Comparison of ENCODE assay signal across 22 cellular contexts in genomic region chr3:55910543-55910942, GRCh38.
"Had no signal": no experiment of that assay in that cellular context is flagged by ENCODE, and none has a peak within 500 bp of the region (broad histone marks: within the 10 kb centered on the region; RNA-seq: fewer than 3 reads in every experiment).

No MANE protein-coding gene starts in this region.

- H3K27ac ChIP-seq: heart left ventricle, lower lobe of right lung, testis, upper lobe of left lung had no signal

- H3K36me3 ChIP-seq: heart left ventricle, lower lobe of right lung, upper lobe of left lung had no signal

- H3K9me3 ChIP-seq: heart left ventricle, lower lobe of right lung, testis, upper lobe of left lung had no signal

- DNase-seq: activated CD8-positive, alpha-beta memory T cell treated with anti-CD3 and anti-CD28 coated beads for 24 hours; activated CD8-positive, alpha-beta memory T cell treated with anti-CD3 and anti-CD28 coated beads, Interleukin-2, amount 50 U/mL, for 48 hours; activated naive CD4-positive, alpha-beta T cell; activated T-cell treated with anti-CD3 and anti-CD28 coated beads, Interleukin-2, amount 50 U/mL, for 4 hours; amniotic stem cell; cerebellar nuclear complex; erythroblast; heart left ventricle; lower lobe of right lung; naive B cell; nucleus accumbens; posterior cingulate gyrus; stimulated activated CD4-positive, alpha-beta T cell treated with anti-CD3 and anti-CD28 coated beads, Interleukin-15, amount 100 ng/mL, for 24 hours; stimulated activated CD8-positive, alpha-beta memory T cell treated with anti-CD3 and anti-CD28 coated beads, Interleukin-4, amount 100 ng/mL, for 48 hours; stimulated activated naive B cell treated with anti-CD40 and anti-IgM and Interleukin-4, amounts not matched to agents 10 μg/mL and 1 μg/mL and 100 μg/mL, for 72 hours; T-helper 9 cell; testis; upper lobe of left lung had no signal

- H3K4me3 ChIP-seq: heart left ventricle, lower lobe of right lung, smooth muscle cell, testis, upper lobe of left lung had no signal

- H3K27me3 ChIP-seq: testis, upper lobe of left lung had no signal

- H3K4me1 ChIP-seq: heart left ventricle, testis had no signal

- H3K4me2 ChIP-seq: smooth muscle cell had no signal

- ATAC-seq: activated T-cell treated with anti-CD3 and anti-CD28 coated beads, Interleukin-2, amount 50 U/mL, for 4 hours; heart left ventricle; left lobe of liver; lower lobe of right lung; sciatic nerve; stimulated activated naive B cell treated with anti-CD40 and anti-IgM and Interleukin-4, amounts not matched to agents 10 μg/mL and 1 μg/mL and 100 μg/mL, for 72 hours; WTC11 had no signal
